1 cellular context compared by ENCODE assay signal in genomic region chrX:15497865-15498264, GRCh38.
TF ChIP-seq lines count a peak whose summit lies in the region.

No MANE protein-coding gene starts in this region.

TF ChIP-seq in H1, 55 proteins besides CTCF, POLR2A, EP300 and RAD21:
- no peak for TF ChIP-seq MAFK (IDR thresholded peaks at IDR 0.05; ENCODE audit: low read depth, low read length)
- TF ChIP-seq ZNF274 (IDR thresholded peaks at IDR 0.05; ENCODE audit: borderline replicate concordance, extremely low read depth, low read length) = no peak
- TF ChIP-seq GABPA (IDR thresholded peaks at IDR 0.05; ENCODE audit: borderline replicate concordance, insufficient read depth, low read length) = no peak
- no peak for TF ChIP-seq SIRT6 (IDR thresholded peaks at IDR 0.05; ENCODE audit: low read length)
- no peak for TF ChIP-seq TAF7 (optimal IDR thresholded peaks at IDR 0.05; ENCODE audit: borderline replicate concordance, low read depth, low read length)
- no peak for TF ChIP-seq KDM4A (IDR thresholded peaks at IDR 0.05; ENCODE audit: low read depth, low read length, severe bottlenecking)
- no peak for TF ChIP-seq FOSL1 (IDR thresholded peaks at IDR 0.05; ENCODE audit: insufficient read depth, low read depth, low read length)
- no peak for TF ChIP-seq BACH1 (IDR thresholded peaks at IDR 0.05; ENCODE audit: low read length)
- TF ChIP-seq, protein P1, sequence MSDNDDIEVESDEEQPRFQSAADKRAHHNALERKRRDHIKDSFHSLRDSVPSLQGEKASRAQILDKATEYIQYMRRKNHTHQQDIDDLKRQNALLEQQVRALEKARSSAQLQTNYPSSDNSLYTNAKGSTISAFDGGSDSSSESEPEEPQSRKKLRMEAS (IDR thresholded peaks at IDR 0.05) = no peak
- TF ChIP-seq SUZ12 (IDR thresholded peaks at IDR 0.05; ENCODE audit: low read length) = no peak
- no peak for TF ChIP-seq SIN3A (conservative IDR thresholded peaks at IDR 0.05 in 1 of 2, IDR thresholded peaks at IDR 0.05 in 1 of 2; ENCODE audit: low read depth in 1 of 2, low read length in 2 of 2)
- TF ChIP-seq POU5F1 (IDR thresholded peaks at IDR 0.05; ENCODE audit: low read depth, low read length) = no peak
- no peak for TF ChIP-seq CBX5 (IDR thresholded peaks at IDR 0.05; ENCODE audit: low read depth, low read length)
